9 cellular contexts compared by ENCODE assay signal in the genomic region with DNA sequence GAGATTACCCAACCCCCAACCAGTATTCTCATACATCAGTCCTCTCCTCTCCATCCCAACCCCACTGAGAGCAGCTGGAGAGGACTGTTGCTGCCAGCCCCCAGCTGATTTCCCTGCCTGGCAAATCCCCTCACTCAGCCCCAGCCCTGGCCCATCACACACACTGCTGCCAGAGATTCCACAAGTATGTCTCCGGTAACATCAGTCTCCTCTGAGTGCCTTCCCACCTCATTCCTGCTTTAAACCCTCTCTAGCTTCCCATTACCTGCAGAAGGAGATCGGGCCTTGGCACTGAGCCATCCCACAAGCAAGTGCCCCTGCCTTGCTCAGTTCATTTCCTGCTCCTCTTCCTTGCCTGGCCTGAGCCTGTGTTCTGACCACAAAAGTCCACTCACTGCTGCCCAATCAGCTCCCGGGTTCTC. TPM values are rescaled to one million over a fixed set of nuclear protein-coding genes. Genes with fewer than 3 reads are reported as not detected.
DNase-seq lines count a peak whose midpoint lies in the region; ATAC-seq, FAIRE-seq and TF ChIP-seq lines count a peak whose summit lies in the region.
"Had no signal": no experiment of that assay in that cellular context is flagged by ENCODE, and none has a peak within 500 bp of the region (broad histone marks: within the 10 kb centered on the region; RNA-seq: fewer than 3 reads in every experiment).

No MANE protein-coding gene starts in this region.

- peak overlapping the region; percentile 56 for H3K9ac ChIP-seq in mucosa of stomach (ENCODE audit: low read length)

- H3K27me3 ChIP-seq in bronchial epithelial cell (ENCODE audit: control insufficient read depth, insufficient read depth, low read length) = no peaks in the 10 kb centered on the region
- H3K27me3 ChIP-seq in mucosa of stomach (ENCODE audit: control insufficient read depth, insufficient read depth, low read length) = no peaks in the 10 kb centered on the region

- peak; percentile 29 for DNase-seq in AG08395 (ENCODE audit: low spot score)
- peak; percentile 73 for DNase-seq in M059J (ENCODE audit: low read depth)
- peak; percentile 35 for DNase-seq in bronchial epithelial cell (ENCODE audit: low read depth)
- DNase-seq in activated CD4-positive, alpha-beta T cell treated with anti-CD3 and anti-CD28 coated beads, Interleukin-2, amount 50 U/mL, for 4 hours = no peak
- DNase-seq: MV-4-11 had no signal

- ATAC-seq in HG02840 (IDR thresholded peaks at IDR 0.05; ENCODE audit: low FRiP score, unreplicated experiment) (no peak), HG03280 (IDR thresholded peaks at IDR 0.05; ENCODE audit: unreplicated experiment) (no peak), GM19455 (IDR thresholded peaks at IDR 0.05; ENCODE audit: unreplicated experiment) (no peak)

- TF ChIP-seq CTCF in bronchial epithelial cell (IDR thresholded peaks at IDR 0.05; ENCODE audit: insufficient read depth, low read length, severe bottlenecking) = no peak

- no peaks in the 10 kb centered on the region for H3K9me3 ChIP-seq in mucosa of stomach (ENCODE audit: control insufficient read depth, low read length)

- peaks cover 3% of the 10 kb centered on the region for H3K36me3 ChIP-seq in bronchial epithelial cell (ENCODE audit: control insufficient read depth, insufficient read depth, low read length)
- no peaks in the 10 kb centered on the region for H3K36me3 ChIP-seq in mucosa of stomach (ENCODE audit: control insufficient read depth, insufficient read depth, low read length)

- FAIRE-seq in bronchial epithelial cell (lab: Jason Lieb, UNC) = no peak

- H3K4me3 ChIP-seq in bronchial epithelial cell (ENCODE audit: low read depth, low read length) (no peak overlapping the region), mucosa of stomach (ENCODE audit: low read length) (no peak overlapping the region)

- H3K4me1 ChIP-seq in mucosa of stomach (ENCODE audit: control insufficient read depth, insufficient read depth, low read length) = peaks cover 22% of the 10 kb centered on the region

RNA-seq across cellular contexts. Expression of a gene that starts 50.6 kb away (rescaled TPM):
- total RNA-seq in M059J (2014; rRNA removed; shearing (Covaris generic)) = 2.5 and 5.7 TPM in 2 replicates
- 4.4 and 8.2 TPM in 2 replicates for total RNA-seq in bronchial epithelial cell

Comparison
In these comparisons a context has a peak if more than half of its experiments do, and no peak if none do; other contexts are left out.
1. DNase-seq: peak in AG08395 (single experiment), M059J (single experiment) and bronchial epithelial cell (single experiment); none in activated CD4-positive, alpha-beta T cell treated with anti-CD3 and anti-CD28 coated beads, Interleukin-2, amount 50 U/mL, for 4 hours (0 of 2).